Comparison of ENCODE assay signal across 5 cellular contexts in genomic region chr12:69287556-69287955, GRCh38.
"Had no signal": no experiment of that assay in that cellular context is flagged by ENCODE, and none has a peak within 500 bp of the region (broad histone marks: within the 10 kb centered on the region; RNA-seq: fewer than 3 reads in every experiment).

No MANE protein-coding gene starts in this region.

- H3K4me3 ChIP-seq: K562 had no signal

- H3K27ac ChIP-seq: HL-60 had no signal

- DNase-seq: IMR-90, KBM-7, KG1 had no signal
